1 cellular context compared by ENCODE assay signal in genomic region chr6:83429269-83429668, GRCh38.
TF ChIP-seq lines count a peak whose summit lies in the region.

No MANE protein-coding gene starts in this region.

TF ChIP-seq in endothelial cell of umbilical vein, 7 proteins besides CTCF, POLR2A, EP300 and RAD21:
- TF ChIP-seq FOS (IDR thresholded peaks at IDR 0.05; ENCODE audit: borderline replicate concordance, insufficient read depth, low read length) (no peak), JUN (IDR thresholded peaks at IDR 0.05; ENCODE audit: borderline replicate concordance, insufficient read depth, insufficient read length, low read depth) (no peak), EZH2 (IDR thresholded peaks at IDR 0.05; ENCODE audit: borderline replicate concordance, low read depth, low read length, severe bottlenecking) (no peak), MYC (IDR thresholded peaks at IDR 0.05; ENCODE audit: low read depth, low read length) (no peak), GATA2 (IDR thresholded peaks at IDR 0.05; ENCODE audit: insufficient read depth, insufficient read length, low read depth, low read length) (no peak), POLR2AphosphoS5 (IDR thresholded peaks at IDR 0.05; ENCODE audit: insufficient read depth, low read depth, low read length) (no peak)
- TF ChIP-seq, protein P1, sequence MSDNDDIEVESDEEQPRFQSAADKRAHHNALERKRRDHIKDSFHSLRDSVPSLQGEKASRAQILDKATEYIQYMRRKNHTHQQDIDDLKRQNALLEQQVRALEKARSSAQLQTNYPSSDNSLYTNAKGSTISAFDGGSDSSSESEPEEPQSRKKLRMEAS (IDR thresholded peaks at IDR 0.05; ENCODE audit: insufficient read depth, insufficient read length): no peak
